In the genomic region with DNA sequence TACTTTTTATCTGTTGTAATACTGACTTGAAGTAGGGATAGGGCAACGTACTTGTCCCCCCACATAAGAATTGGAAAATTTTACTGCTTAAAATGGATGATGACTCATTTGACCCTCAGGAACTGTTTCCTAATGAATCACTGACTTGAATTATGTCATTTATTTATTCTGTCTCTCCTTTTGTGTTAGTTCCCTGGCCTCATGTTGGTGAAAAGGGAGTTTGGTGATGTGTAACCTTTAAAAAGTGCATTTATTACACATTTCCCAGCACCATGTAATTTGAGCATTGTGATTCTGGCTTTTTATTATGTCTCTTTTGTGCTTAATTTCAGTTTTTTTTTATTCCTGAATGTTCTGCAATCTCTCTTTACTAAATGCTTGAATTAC, we compare ENCODE assay signal across 1 cellular context.
TF ChIP-seq lines count a peak whose summit lies in the region.

No MANE protein-coding gene starts in this region.

TF ChIP-seq in HEK293, 187 proteins besides CTCF, POLR2A, EP300 and RAD21 (continued from another document):
- TF ChIP-seq MEIS1 (CRISPR knock-in tag; IDR thresholded peaks at IDR 0.05; ENCODE audit: borderline replicate concordance) (no peak), ZNF404 (tag by site-specific recombination; IDR thresholded peaks at IDR 0.05) (no peak), SCRT1 (tag by site-specific recombination; IDR thresholded peaks at IDR 0.05; ENCODE audit: borderline replicate concordance) (no peak), PRDM1 (tag by site-specific recombination; IDR thresholded peaks at IDR 0.05) (peak; percentile 56; the same call in 1 of the 2 replicates), ZNF830 (tag by site-specific recombination; IDR thresholded peaks at IDR 0.05; ENCODE audit: low read depth) (no peak), ZNF16 (tag by site-specific recombination; IDR thresholded peaks at IDR 0.05; ENCODE audit: low read depth) (no peak), SCRT2 (tag by site-specific recombination; IDR thresholded peaks at IDR 0.05) (no peak), ZNF324 (tag by site-specific recombination; IDR thresholded peaks at IDR 0.05) (peak; percentile 42; the same call in 1 of the 2 replicates), ZNF600 (tag by site-specific recombination; IDR thresholded peaks at IDR 0.05) (peak; percentile 79), ZNF133 (tag by site-specific recombination; IDR thresholded peaks at IDR 0.05) (no peak), ZNF112 (tag by site-specific recombination; IDR thresholded peaks at IDR 0.05) (no peak), ZFP69B (tag by site-specific recombination; IDR thresholded peaks at IDR 0.05) (peak; percentile 79), ZBTB17 (tag by site-specific recombination; IDR thresholded peaks at IDR 0.05) (peak; percentile 61; the same call in 1 of the 2 replicates), FEZF1 (tag by site-specific recombination; IDR thresholded peaks at IDR 0.05) (peak; percentile 69), ZNF626 (tag by site-specific recombination; IDR thresholded peaks at IDR 0.05) (no peak)
- TF ChIP-seq, protein P1, sequence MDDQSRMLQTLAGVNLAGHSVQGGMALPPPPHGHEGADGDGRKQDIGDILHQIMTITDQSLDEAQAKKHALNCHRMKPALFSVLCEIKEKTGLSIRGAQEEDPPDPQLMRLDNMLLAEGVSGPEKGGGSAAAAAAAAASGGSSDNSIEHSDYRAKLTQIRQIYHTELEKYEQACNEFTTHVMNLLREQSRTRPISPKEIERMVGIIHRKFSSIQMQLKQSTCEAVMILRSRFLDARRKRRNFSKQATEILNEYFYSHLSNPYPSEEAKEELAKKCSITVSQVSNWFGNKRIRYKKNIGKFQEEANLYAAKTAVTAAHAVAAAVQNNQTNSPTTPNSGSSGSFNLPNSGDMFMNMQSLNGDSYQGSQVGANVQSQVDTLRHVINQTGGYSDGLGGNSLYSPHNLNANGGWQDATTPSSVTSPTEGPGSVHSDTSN (CRISPR knock-in tag; IDR thresholded peaks at IDR 0.05) = no peak
- TF ChIP-seq, protein P2, sequence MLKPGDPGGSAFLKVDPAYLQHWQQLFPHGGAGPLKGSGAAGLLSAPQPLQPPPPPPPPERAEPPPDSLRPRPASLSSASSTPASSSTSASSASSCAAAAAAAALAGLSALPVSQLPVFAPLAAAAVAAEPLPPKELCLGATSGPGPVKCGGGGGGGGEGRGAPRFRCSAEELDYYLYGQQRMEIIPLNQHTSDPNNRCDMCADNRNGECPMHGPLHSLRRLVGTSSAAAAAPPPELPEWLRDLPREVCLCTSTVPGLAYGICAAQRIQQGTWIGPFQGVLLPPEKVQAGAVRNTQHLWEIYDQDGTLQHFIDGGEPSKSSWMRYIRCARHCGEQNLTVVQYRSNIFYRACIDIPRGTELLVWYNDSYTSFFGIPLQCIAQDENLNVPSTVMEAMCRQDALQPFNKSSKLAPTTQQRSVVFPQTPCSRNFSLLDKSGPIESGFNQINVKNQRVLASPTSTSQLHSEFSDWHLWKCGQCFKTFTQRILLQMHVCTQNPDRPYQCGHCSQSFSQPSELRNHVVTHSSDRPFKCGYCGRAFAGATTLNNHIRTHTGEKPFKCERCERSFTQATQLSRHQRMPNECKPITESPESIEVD (tag by site-specific recombination; IDR thresholded peaks at IDR 0.05) = peak; percentile 98
- TF ChIP-seq, protein P3, sequence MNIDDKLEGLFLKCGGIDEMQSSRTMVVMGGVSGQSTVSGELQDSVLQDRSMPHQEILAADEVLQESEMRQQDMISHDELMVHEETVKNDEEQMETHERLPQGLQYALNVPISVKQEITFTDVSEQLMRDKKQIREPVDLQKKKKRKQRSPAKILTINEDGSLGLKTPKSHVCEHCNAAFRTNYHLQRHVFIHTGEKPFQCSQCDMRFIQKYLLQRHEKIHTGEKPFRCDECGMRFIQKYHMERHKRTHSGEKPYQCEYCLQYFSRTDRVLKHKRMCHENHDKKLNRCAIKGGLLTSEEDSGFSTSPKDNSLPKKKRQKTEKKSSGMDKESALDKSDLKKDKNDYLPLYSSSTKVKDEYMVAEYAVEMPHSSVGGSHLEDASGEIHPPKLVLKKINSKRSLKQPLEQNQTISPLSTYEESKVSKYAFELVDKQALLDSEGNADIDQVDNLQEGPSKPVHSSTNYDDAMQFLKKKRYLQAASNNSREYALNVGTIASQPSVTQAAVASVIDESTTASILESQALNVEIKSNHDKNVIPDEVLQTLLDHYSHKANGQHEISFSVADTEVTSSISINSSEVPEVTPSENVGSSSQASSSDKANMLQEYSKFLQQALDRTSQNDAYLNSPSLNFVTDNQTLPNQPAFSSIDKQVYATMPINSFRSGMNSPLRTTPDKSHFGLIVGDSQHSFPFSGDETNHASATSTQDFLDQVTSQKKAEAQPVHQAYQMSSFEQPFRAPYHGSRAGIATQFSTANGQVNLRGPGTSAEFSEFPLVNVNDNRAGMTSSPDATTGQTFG (tag by site-specific recombination; IDR thresholded peaks at IDR 0.05; ENCODE audit: borderline replicate concordance) = no peak
- TF ChIP-seq, protein P4, sequence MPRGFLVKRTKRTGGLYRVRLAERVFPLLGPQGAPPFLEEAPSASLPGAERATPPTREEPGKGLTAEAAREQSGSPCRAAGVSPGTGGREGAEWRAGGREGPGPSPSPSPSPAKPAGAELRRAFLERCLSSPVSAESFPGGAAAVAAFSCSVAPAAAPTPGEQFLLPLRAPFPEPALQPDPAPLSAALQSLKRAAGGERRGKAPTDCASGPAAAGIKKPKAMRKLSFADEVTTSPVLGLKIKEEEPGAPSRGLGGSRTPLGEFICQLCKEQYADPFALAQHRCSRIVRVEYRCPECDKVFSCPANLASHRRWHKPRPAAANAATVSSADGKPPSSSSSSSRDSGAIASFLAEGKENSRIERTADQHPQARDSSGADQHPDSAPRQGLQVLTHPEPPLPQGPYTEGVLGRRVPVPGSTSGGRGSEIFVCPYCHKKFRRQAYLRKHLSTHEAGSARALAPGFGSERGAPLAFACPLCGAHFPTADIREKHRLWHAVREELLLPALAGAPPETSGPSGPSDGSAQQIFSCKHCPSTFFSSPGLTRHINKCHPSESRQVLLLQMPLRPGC (tag by site-specific recombination; IDR thresholded peaks at IDR 0.05) = peak; percentile 78; the same call in 1 of the 2 replicates
